ENCODE assay signal across 13 cellular contexts in genomic region chr1:94919241-94920030, GRCh38. TPM values are rescaled to one million over a fixed set of nuclear protein-coding genes. Genes with fewer than 3 reads are reported as not detected.
DNase-seq lines count a peak whose midpoint lies in the region; ATAC-seq and TF ChIP-seq lines count a peak whose summit lies in the region.
"Had no signal": no experiment of that assay in that cellular context is flagged by ENCODE, and none has a peak within 500 bp of the region (broad histone marks: within the 10 kb centered on the region; RNA-seq: fewer than 3 reads in every experiment).

No MANE protein-coding gene starts in this region.

- no peaks in the 10 kb centered on the region for H3K36me3 ChIP-seq in hepatocyte (replicated peaks; ENCODE audit: insufficient read depth, low read depth)
- no peaks in the 10 kb centered on the region for H3K36me3 ChIP-seq in stomach smooth muscle (ENCODE audit: control insufficient read depth in 2 of 2, insufficient read depth in 2 of 2, low read length in 2 of 2)
- H3K36me3 ChIP-seq: tibial nerve had no signal

- H3K27ac ChIP-seq in hepatocyte: no peak overlapping the region
- peak overlapping the region; percentile 19 for H3K27ac ChIP-seq in stomach smooth muscle (ENCODE audit: low read length)
- H3K27ac ChIP-seq: parathyroid adenoma had no signal

- TF ChIP-seq CTCF in hepatocyte (IDR thresholded peaks at IDR 0.05; ENCODE audit: poor library complexity): no peak
- TF ChIP-seq CTCF in GM13977 (IDR thresholded peaks at IDR 0.05; ENCODE audit: extremely low read depth, insufficient read depth, missing control alignments): no peak

- H3K4me3 Mint-ChIP-seq in activated T-cell treated with anti-CD3 and anti-CD28 coated beads, Interleukin-2, amount 50 U/mL, for 4 hours: no peak overlapping the region
- H3K4me3 Mint-ChIP-seq in activated T-helper 2 cell treated with anti-CD3 and anti-CD28 coated beads, Interferon-gamma antibody, Interleukin-2, Interleukin-4, amounts not matched to agents 10 μg/mL and 5 μg/mL and 100 μg/mL, durations not matched to agents 14 hours and 24 hours and 36 hours (ENCODE audit: low read depth): no peak overlapping the region

- H3K4me3 ChIP-seq in hepatocyte: no peak overlapping the region
- H3K4me3 ChIP-seq in stomach smooth muscle (ENCODE audit: low read length in 2 of 2): peak overlapping the region; percentile 12 to 17

- no peaks in the 10 kb centered on the region for H3K9me2 ChIP-seq in hepatocyte (replicated peaks; ENCODE audit: insufficient read depth)

- no peak overlapping the region for H3K9ac ChIP-seq in stomach smooth muscle (ENCODE audit: low read length in 2 of 2)
- H3K9ac ChIP-seq: parathyroid adenoma had no signal

- peak overlapping the region; percentile 46 for H3K4me2 ChIP-seq in hepatocyte

- H3K4me1 ChIP-seq in hepatocyte (ENCODE audit: insufficient read depth) (peaks cover 37% of the 10 kb centered on the region), stomach smooth muscle (ENCODE audit: control insufficient read depth, insufficient read depth, low read length) (peaks cover 40% of the 10 kb centered on the region)

- no peaks in the 10 kb centered on the region for H3K4me1 Mint-ChIP-seq in activated T-cell treated with anti-CD3 and anti-CD28 coated beads, Interleukin-2, amount 50 U/mL, for 4 hours (ENCODE audit: low read depth)
- peaks cover 2% of the 10 kb centered on the region for H3K4me1 Mint-ChIP-seq in activated T-helper 2 cell treated with anti-CD3 and anti-CD28 coated beads, Interferon-gamma antibody, Interleukin-2, Interleukin-4, amounts not matched to agents 10 μg/mL and 5 μg/mL and 100 μg/mL, durations not matched to agents 14 hours and 24 hours and 36 hours (ENCODE audit: low read depth)

- H3K27me3 ChIP-seq in hepatocyte (no peaks in the 10 kb centered on the region), stomach smooth muscle (ENCODE audit: control insufficient read depth in 1 of 2, insufficient read depth in 2 of 2, low read length in 2 of 2) (no peaks in the 10 kb centered on the region)
- H3K27me3 ChIP-seq: tibial nerve had no signal

- no peaks in the 10 kb centered on the region for H3K36me3 Mint-ChIP-seq in activated T-cell treated with anti-CD3 and anti-CD28 coated beads, Interleukin-2, amount 50 U/mL, for 4 hours (ENCODE audit: insufficient read depth)
- no peaks in the 10 kb centered on the region for H3K36me3 Mint-ChIP-seq in activated T-helper 2 cell treated with anti-CD3 and anti-CD28 coated beads, Interferon-gamma antibody, Interleukin-2, Interleukin-4, amounts not matched to agents 10 μg/mL and 5 μg/mL and 100 μg/mL, durations not matched to agents 14 hours and 24 hours and 36 hours (ENCODE audit: low read depth)

- H3K9me3 ChIP-seq in hepatocyte (ENCODE audit: low read depth): no peaks in the 10 kb centered on the region
- H3K9me3 ChIP-seq in stomach smooth muscle (ENCODE audit: control insufficient read depth in 2 of 2, low read length in 2 of 2): no peaks in the 10 kb centered on the region
- H3K9me3 ChIP-seq: tibial nerve had no signal

- in situ Hi-C loops in GM13977 (cut with MboI; ENCODE audit: low pct_unique_long_range_greater_than_20kb, low sequenced_read_pairs, unreplicated experiment): no loop called here

- H3K9me3 Mint-ChIP-seq in activated T-cell treated with anti-CD3 and anti-CD28 coated beads, Interleukin-2, amount 50 U/mL, for 4 hours: no peaks in the 10 kb centered on the region
- no peaks in the 10 kb centered on the region for H3K9me3 Mint-ChIP-seq in activated T-helper 2 cell treated with anti-CD3 and anti-CD28 coated beads, Interferon-gamma antibody, Interleukin-2, Interleukin-4, amounts not matched to agents 10 μg/mL and 5 μg/mL and 100 μg/mL, durations not matched to agents 14 hours and 24 hours and 36 hours

- ATAC-seq in activated T-cell treated with anti-CD3 and anti-CD28 coated beads, Interleukin-2, amount 50 U/mL, for 4 hours: no peak

- intact Hi-C loops in activated T-helper 2 cell treated with anti-CD3 and anti-CD28 coated beads, Interferon-gamma antibody, Interleukin-2, Interleukin-4, amounts not matched to agents 10 μg/mL and 5 μg/mL and 100 μg/mL, durations not matched to agents 14 hours and 24 hours and 36 hours (cut with micrococcal nuclease): no loop called here

- H3K79me2 ChIP-seq in hepatocyte: peaks cover 100% of the 10 kb centered on the region

- no peak overlapping the region for H3K27ac Mint-ChIP-seq in activated T-helper 2 cell treated with anti-CD3 and anti-CD28 coated beads, Interferon-gamma antibody, Interleukin-2, Interleukin-4, amounts not matched to agents 10 μg/mL and 5 μg/mL and 100 μg/mL, durations not matched to agents 14 hours and 24 hours and 36 hours

- H4K20me1 ChIP-seq in hepatocyte (ENCODE audit: insufficient read depth, poor library complexity, severe bottlenecking): peaks cover 98% of the 10 kb centered on the region

- no peak overlapping the region for H2AFZ ChIP-seq in hepatocyte
- H2AFZ ChIP-seq: parathyroid adenoma had no signal

- peak; percentile 48 for DNase-seq in NCI-H146 (lab: John Stamatoyannopoulos, UW)
- DNase-seq in amniotic epithelial cell (ENCODE audit: low read depth): peak; percentile 44
- DNase-seq in hepatocyte (ENCODE audit: low spot score): no peak
- DNase-seq in NK-92 treated with Interleukin-12 subunit alpha and Interleukin-12 subunit beta, amount 100 ng/mL, for 24 hours (lab: John Stamatoyannopoulos, UW): no peak
- DNase-seq in GM13977 (ENCODE audit: low spot score): no peak
- DNase-seq in activated T-cell treated with anti-CD3 and anti-CD28 coated beads, Interleukin-2, amount 50 U/mL, for 4 hours: no peak
- DNase-seq in activated T-helper 2 cell treated with anti-CD3 and anti-CD28 coated beads, Interferon-gamma antibody, Interleukin-2, Interleukin-4, amounts not matched to agents 10 μg/mL and 5 μg/mL and 100 μg/mL, durations not matched to agents 14 hours and 24 hours and 36 hours (ENCODE audit: low spot score): no peak
- DNase-seq: NCI-H1048, T-helper 9 cell had no signal

- 81% methylated on average over 4 of the region's 4 CpGs for WGBS in hepatocyte (ENCODE audit: low lambda C conversion rate, missing lambda C conversion rate)

- H3K27me3 Mint-ChIP-seq in activated T-cell treated with anti-CD3 and anti-CD28 coated beads, Interleukin-2, amount 50 U/mL, for 4 hours (ENCODE audit: low read depth): peaks cover 20% of the 10 kb centered on the region
- peaks cover 18% of the 10 kb centered on the region for H3K27me3 Mint-ChIP-seq in activated T-helper 2 cell treated with anti-CD3 and anti-CD28 coated beads, Interferon-gamma antibody, Interleukin-2, Interleukin-4, amounts not matched to agents 10 μg/mL and 5 μg/mL and 100 μg/mL, durations not matched to agents 14 hours and 24 hours and 36 hours (ENCODE audit: low read depth)

RNA-seq across cellular contexts. Expression of gene CNN3, which starts 7.5 kb away (rescaled TPM):
- total RNA-seq in hepatocyte: 255 and 256 TPM in 2 replicates
- 416 and 420 TPM in 2 replicates for polyA plus RNA-seq in hepatocyte
- 1 to 10 TPM; 1.2 to 3.1 (median 1.9) TPM for total RNA-seq in activated T-cell treated with anti-CD3 and anti-CD28 coated beads, Interleukin-2, amount 50 U/mL, for 4 hours
- total RNA-seq in activated T-helper 2 cell treated with anti-CD3 and anti-CD28 coated beads, Interferon-gamma antibody, Interleukin-2, Interleukin-4, amounts not matched to agents 10 μg/mL and 5 μg/mL and 100 μg/mL, durations not matched to agents 14 hours and 24 hours and 36 hours: 2.6 and 2.7 TPM in 2 replicates
- total RNA-seq: OCI-LY7 had no signal

Comparison
In these comparisons a context has a peak if more than half of its experiments do, and no peak if none do; other contexts are left out.
1. DNase-seq: peak in NCI-H146 (single experiment) and amniotic epithelial cell (single experiment); none in hepatocyte (single experiment), NK-92 treated with Interleukin-12 subunit alpha and Interleukin-12 subunit beta, amount 100 ng/mL, for 24 hours (single experiment), GM13977 (single experiment), activated T-cell treated with anti-CD3 and anti-CD28 coated beads, Interleukin-2, amount 50 U/mL, for 4 hours (single experiment) and activated T-helper 2 cell treated with anti-CD3 and anti-CD28 coated beads, Interferon-gamma antibody, Interleukin-2, Interleukin-4, amounts not matched to agents 10 μg/mL and 5 μg/mL and 100 μg/mL, durations not matched to agents 14 hours and 24 hours and 36 hours (single experiment).
2. RNA of gene CNN3, which starts 7.5 kb away (total RNA-seq): 255 to 256 TPM in hepatocyte; 2.6 to 2.7 TPM in activated T-helper 2 cell treated with anti-CD3 and anti-CD28 coated beads, Interferon-gamma antibody, Interleukin-2, Interleukin-4, amounts not matched to agents 10 μg/mL and 5 μg/mL and 100 μg/mL, durations not matched to agents 14 hours and 24 hours and 36 hours and 1.2 to 3.1 TPM in activated T-cell treated with anti-CD3 and anti-CD28 coated beads, Interleukin-2, amount 50 U/mL, for 4 hours; every median in the first group is over 10 times any median in the second.